In the genomic region with DNA sequence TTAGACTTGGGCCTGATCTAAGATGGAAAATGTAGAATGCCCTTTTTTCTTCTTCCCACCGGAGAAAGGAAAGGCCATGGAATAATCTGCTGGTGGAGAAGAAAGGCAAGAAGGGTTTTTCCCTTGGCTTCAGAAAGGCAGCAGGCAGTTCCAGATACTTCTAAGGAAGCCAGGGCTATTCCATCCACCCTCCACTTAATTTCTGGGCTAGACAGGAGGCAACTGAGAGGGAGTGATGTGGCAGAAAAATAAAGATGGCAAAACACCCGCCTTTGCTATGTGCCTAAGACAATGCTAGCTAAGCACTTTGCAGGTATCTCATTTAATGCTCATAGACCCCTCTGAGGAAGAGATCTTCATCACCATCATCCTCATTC, we compare ENCODE assay signal across 16 cellular contexts. TPM values are rescaled to one million over a fixed set of nuclear protein-coding genes. Genes with fewer than 3 reads are reported as not detected.
DNase-seq lines count a peak whose midpoint lies in the region; ATAC-seq, FAIRE-seq and TF ChIP-seq lines count a peak whose summit lies in the region.
"Had no signal": no experiment of that assay in that cellular context is flagged by ENCODE, and none has a peak within 500 bp of the region (broad histone marks: within the 10 kb centered on the region; RNA-seq: fewer than 3 reads in every experiment).

No MANE protein-coding gene starts in this region.

- H3K4me1 ChIP-seq in ACC112 (ENCODE audit: control insufficient read depth, insufficient read depth, low read length, unreplicated experiment) (peaks cover 17% of the 10 kb centered on the region), kidney (ENCODE audit: control insufficient read depth in 1 of 2, insufficient read depth in 1 of 2, low read depth in 1 of 2, low read length in 2 of 2) (peaks cover 0 to 12% of the 10 kb centered on the region in 2 donors)
- peaks cover 9% of the 10 kb centered on the region for H3K4me1 ChIP-seq in CD8-positive, alpha-beta memory T cell (ENCODE audit: insufficient read depth, low read length)
- peaks cover 2 to 9% of the 10 kb centered on the region in 2 donors for H3K4me1 ChIP-seq in naive thymus-derived CD4-positive, alpha-beta T cell (ENCODE audit: control insufficient read depth in 2 of 2, insufficient read depth in 2 of 2, low read length in 2 of 2)

- no peak for DNase-seq in CD8-positive, alpha-beta memory T cell
- DNase-seq in central memory CD8-positive, alpha-beta T cell (ENCODE audit: low spot score in 2 of 2): no peak
- DNase-seq in naive thymus-derived CD4-positive, alpha-beta T cell: no peak
- DNase-seq in kidney (no peak), cortex of kidney (lab: John Stamatoyannopoulos, UW) (no peak)
- DNase-seq: activated CD4-positive, CD25-positive, alpha-beta regulatory T cell treated with anti-CD3 and anti-CD28 coated beads, Interleukin-2, amount 50 U/mL, for 72 hours; stimulated activated CD4-positive, alpha-beta T cell treated with anti-CD3 and anti-CD28 coated beads, Interleukin-4, amount 100 ng/mL, for 1 hour; stimulated activated naive CD4-positive, alpha-beta T cell treated with Interleukin-2 at 50 U/mL for 16 hours had no signal

- no peak for FAIRE-seq in kidney (lab: Jason Lieb, UNC)
- FAIRE-seq: frontal cortex had no signal

- H3K4me1 Mint-ChIP-seq in CD8-positive, alpha-beta memory T cell: peaks cover 7 to 17% (median 8%) of the 10 kb centered on the region in 3 donors
- H3K4me1 Mint-ChIP-seq in central memory CD8-positive, alpha-beta T cell: peaks cover 9% of the 10 kb centered on the region
- peaks cover 0 to 16% (median 11%) of the 10 kb centered on the region in 7 donors for H3K4me1 Mint-ChIP-seq in naive thymus-derived CD4-positive, alpha-beta T cell

- intact Hi-C loops in naive thymus-derived CD4-positive, alpha-beta T cell (cut with micrococcal nuclease): no loop called here
- intact Hi-C loops in kidney (cut with DNase I): no loop called here

- CTCF ChIA-PET in CD8-positive, alpha-beta memory T cell (lab: Charles Lee): interaction anchor here (0.7 to 1.2 kb wide), 2 partner anchors 8 to 30 kb away, joined by 3 read pairs; partner anchors contain the start of gene RBM22
- CTCF ChIA-PET in naive thymus-derived CD4-positive, alpha-beta T cell (lab: Charles Lee): no interaction called here

- no peak overlapping the region for H3K27ac ChIP-seq in ACC112 (ENCODE audit: low read depth, low read length)
- H3K27ac ChIP-seq in CD8-positive, alpha-beta memory T cell (ENCODE audit: low read depth, low read length): no peak overlapping the region
- no peak overlapping the region for H3K27ac ChIP-seq in naive thymus-derived CD4-positive, alpha-beta T cell (ENCODE audit: low read depth, low read length)
- no peak overlapping the region for H3K27ac ChIP-seq in kidney (ENCODE audit: low read depth in 2 of 2, low read length in 2 of 2)

- TF ChIP-seq CTCF in kidney (IDR thresholded peaks at IDR 0.05; ENCODE audit: borderline replicate concordance, extremely low read depth, insufficient read depth): no peak

- no peak for ATAC-seq in central memory CD8-positive, alpha-beta T cell (replicated peaks; ENCODE audit: extremely low read depth, poor library complexity, severe bottlenecking)
- no peak for ATAC-seq in naive thymus-derived CD4-positive, alpha-beta T cell
- ATAC-seq in HG03039 (IDR thresholded peaks at IDR 0.05; ENCODE audit: unreplicated experiment) (no peak), HG03045 (IDR thresholded peaks at IDR 0.05; ENCODE audit: unreplicated experiment) (no peak)

- H3K9me3 Mint-ChIP-seq in CD8-positive, alpha-beta memory T cell: no peaks in the 10 kb centered on the region
- H3K9me3 Mint-ChIP-seq in central memory CD8-positive, alpha-beta T cell: no peaks in the 10 kb centered on the region
- no peaks in the 10 kb centered on the region for H3K9me3 Mint-ChIP-seq in naive thymus-derived CD4-positive, alpha-beta T cell
- H3K9me3 Mint-ChIP-seq: dendritic cell treated with granulocyte-macrophage colony-stimulating factor and Interleukin-4, amounts not matched to agents 40 ng/mL and 50 ng/mL, for 4 days had no signal

- no peak overlapping the region for H3K4me3 ChIP-seq in ACC112 (ENCODE audit: low read depth, low read length)
- H3K4me3 ChIP-seq in CD8-positive, alpha-beta memory T cell (ENCODE audit: low read length): peak overlapping the region; percentile 51
- H3K4me3 ChIP-seq in naive thymus-derived CD4-positive, alpha-beta T cell (ENCODE audit: low read length): no peak overlapping the region
- H3K4me3 ChIP-seq in kidney (ENCODE audit: low read length in 2 of 2): peak overlapping the region in 1 of 2 donors; percentile 47
- H3K4me3 ChIP-seq: lung had no signal

- H3K36me3 ChIP-seq in ACC112 (ENCODE audit: insufficient read depth, low read length) (no peaks in the 10 kb centered on the region), kidney (ENCODE audit: control insufficient read depth in 1 of 2, insufficient read depth in 2 of 2, low read length in 2 of 2) (no peaks in the 10 kb centered on the region)
- no peaks in the 10 kb centered on the region for H3K36me3 ChIP-seq in CD8-positive, alpha-beta memory T cell (ENCODE audit: insufficient read depth, low read length)
- no peaks in the 10 kb centered on the region for H3K36me3 ChIP-seq in naive thymus-derived CD4-positive, alpha-beta T cell (ENCODE audit: control insufficient read depth in 2 of 3, insufficient read depth in 3 of 3, low read length in 3 of 3)

- H3K27me3 Mint-ChIP-seq in CD8-positive, alpha-beta memory T cell: peaks cover 26 to 28% of the 10 kb centered on the region in 2 donors
- H3K27me3 Mint-ChIP-seq in central memory CD8-positive, alpha-beta T cell: peaks cover 20% of the 10 kb centered on the region
- peaks cover 9 to 28% (median 17%) of the 10 kb centered on the region in 5 donors for H3K27me3 Mint-ChIP-seq in naive thymus-derived CD4-positive, alpha-beta T cell

- H3K27me3 ChIP-seq in ACC112 (ENCODE audit: insufficient read depth, low read length): peaks cover 12% of the 10 kb centered on the region; the same call in 1 of the 2 replicates
- peaks cover 15% of the 10 kb centered on the region for H3K27me3 ChIP-seq in CD8-positive, alpha-beta memory T cell (ENCODE audit: insufficient read depth, low read length, poor library complexity, severe bottlenecking)
- H3K27me3 ChIP-seq in naive thymus-derived CD4-positive, alpha-beta T cell (ENCODE audit: control insufficient read depth in 2 of 2, insufficient read depth in 2 of 2, low read length in 2 of 2): peaks cover 4 to 7% of the 10 kb centered on the region in 2 donors

- no peaks in the 10 kb centered on the region for H3K36me3 Mint-ChIP-seq in CD8-positive, alpha-beta memory T cell
- no peaks in the 10 kb centered on the region for H3K36me3 Mint-ChIP-seq in central memory CD8-positive, alpha-beta T cell (ENCODE audit: insufficient read depth)
- H3K36me3 Mint-ChIP-seq in naive thymus-derived CD4-positive, alpha-beta T cell: no peaks in the 10 kb centered on the region

- peak overlapping the region; percentile 45 for H2AFZ ChIP-seq in ACC112 (ENCODE audit: low read length, unreplicated experiment)

- peak overlapping the region in 6 of 7 donors; percentile 36 to 71 (median 62) for H3K4me3 Mint-ChIP-seq in CD8-positive, alpha-beta memory T cell
- H3K4me3 Mint-ChIP-seq in central memory CD8-positive, alpha-beta T cell: peak overlapping the region; percentile 39
- peak overlapping the region; percentile 54 to 83 (median 70) for H3K4me3 Mint-ChIP-seq in naive thymus-derived CD4-positive, alpha-beta T cell

- H3K27ac Mint-ChIP-seq in CD8-positive, alpha-beta memory T cell: peak overlapping the region in 1 of 8 donors; percentile 24
- no peak overlapping the region for H3K27ac Mint-ChIP-seq in central memory CD8-positive, alpha-beta T cell (ENCODE audit: low read depth)
- no peak overlapping the region for H3K27ac Mint-ChIP-seq in naive thymus-derived CD4-positive, alpha-beta T cell
- H3K27ac Mint-ChIP-seq: dendritic cell treated with granulocyte-macrophage colony-stimulating factor and Interleukin-4, amounts not matched to agents 40 ng/mL and 50 ng/mL, for 4 days had no signal

- POLR2A ChIA-PET in CD8-positive, alpha-beta memory T cell (lab: Charles Lee): no interaction called here
- POLR2A ChIA-PET in naive thymus-derived CD4-positive, alpha-beta T cell (lab: Charles Lee): interaction anchor here (1.3 kb wide), 1 partner anchor 107 kb away, joined by 3 read pairs; the partner anchor contains the start of gene SMIM3

- no peaks in the 10 kb centered on the region for H3K79me2 ChIP-seq in ACC112 (ENCODE audit: control insufficient read depth, insufficient read depth, low read length, unreplicated experiment)

- no peaks in the 10 kb centered on the region for H3K9me3 ChIP-seq in CD8-positive, alpha-beta memory T cell (ENCODE audit: low read length)
- H3K9me3 ChIP-seq in naive thymus-derived CD4-positive, alpha-beta T cell (ENCODE audit: control insufficient read depth in 2 of 3, low read length in 3 of 3): no peaks in the 10 kb centered on the region
- H3K9me3 ChIP-seq in kidney (ENCODE audit: control insufficient read depth in 1 of 2, low read length in 2 of 2): no peaks in the 10 kb centered on the region

- no peak overlapping the region for H3K9ac ChIP-seq in kidney (ENCODE audit: low read length in 2 of 2)

RNA-seq across cellular contexts. Expression of gene MYOZ3, which starts 9.9 kb away (rescaled TPM):
- not detected for total RNA-seq in CD8-positive, alpha-beta memory T cell
- not detected for polyA plus RNA-seq in CD8-positive, alpha-beta memory T cell
- not detected for total RNA-seq in naive thymus-derived CD4-positive, alpha-beta T cell
- under 1 TPM in 1 of 2 donors, not detected in 1; 0.15 TPM for polyA plus RNA-seq in naive thymus-derived CD4-positive, alpha-beta T cell
- total RNA-seq in kidney: 0.66 TPM
- 1.3 TPM for polyA plus RNA-seq in kidney (ENCODE audit: insufficient read depth, low read depth, low replicate concordance)
- total RNA-seq: SK-MEL-5 had no signal
- polyA plus RNA-seq: CD14-positive monocyte had no signal

RNA-seq across cellular contexts. Expression of gene RBM22, which starts 29.9 kb away (rescaled TPM):
- total RNA-seq in CD8-positive, alpha-beta memory T cell: 10 to 100 TPM; 72.7 to 73.6 TPM
- 68.2 TPM for polyA plus RNA-seq in CD8-positive, alpha-beta memory T cell
- total RNA-seq in naive thymus-derived CD4-positive, alpha-beta T cell: 100 to 1,000 TPM in 1 of 5 experiments, 10 to 100 TPM in 4; 74.2 to 103 (median 93.1) TPM
- polyA plus RNA-seq in naive thymus-derived CD4-positive, alpha-beta T cell: 10 to 100 TPM; 60.5 to 63.0 TPM
- total RNA-seq in kidney: 44.2 TPM
- 30.0 TPM for polyA plus RNA-seq in kidney (ENCODE audit: insufficient read depth, low read depth, low replicate concordance)

RNA-seq across cellular contexts. Expression of gene SYNPO, which starts 30.5 kb away (rescaled TPM):
- total RNA-seq in CD8-positive, alpha-beta memory T cell: under 1 TPM in 1 of 2 experiments, not detected in 1; 0.13 TPM
- not detected for polyA plus RNA-seq in CD8-positive, alpha-beta memory T cell
- total RNA-seq in naive thymus-derived CD4-positive, alpha-beta T cell: under 1 TPM in 4 of 5 experiments, not detected in 1; 0.07 to 0.59 (median 0.12) TPM
- polyA plus RNA-seq in naive thymus-derived CD4-positive, alpha-beta T cell: not detected
- 87.6 TPM for total RNA-seq in kidney
- polyA plus RNA-seq in kidney (ENCODE audit: insufficient read depth, low read depth, low replicate concordance): 46.3 TPM
- total RNA-seq: SK-MEL-5 had no signal
- polyA plus RNA-seq: CD14-positive monocyte had no signal

Comparison
In these comparisons a context has a peak if more than half of its experiments do, and no peak if none do; other contexts are left out.
1. RNA of gene SYNPO, which starts 30.5 kb away (total RNA-seq): 87.6 TPM in kidney (single experiment); 0.13 TPM in CD8-positive, alpha-beta memory T cell and 0.07 to 0.59 TPM in naive thymus-derived CD4-positive, alpha-beta T cell; every median in the first group is over 10 times any median in the second.
2. Peak in every context shown above with its lines, with median percentiles within 50 percentile points of each other: H3K4me3 Mint-ChIP-seq.